Comparison of ENCODE assay signal across 8 cellular contexts in the genomic region with DNA sequence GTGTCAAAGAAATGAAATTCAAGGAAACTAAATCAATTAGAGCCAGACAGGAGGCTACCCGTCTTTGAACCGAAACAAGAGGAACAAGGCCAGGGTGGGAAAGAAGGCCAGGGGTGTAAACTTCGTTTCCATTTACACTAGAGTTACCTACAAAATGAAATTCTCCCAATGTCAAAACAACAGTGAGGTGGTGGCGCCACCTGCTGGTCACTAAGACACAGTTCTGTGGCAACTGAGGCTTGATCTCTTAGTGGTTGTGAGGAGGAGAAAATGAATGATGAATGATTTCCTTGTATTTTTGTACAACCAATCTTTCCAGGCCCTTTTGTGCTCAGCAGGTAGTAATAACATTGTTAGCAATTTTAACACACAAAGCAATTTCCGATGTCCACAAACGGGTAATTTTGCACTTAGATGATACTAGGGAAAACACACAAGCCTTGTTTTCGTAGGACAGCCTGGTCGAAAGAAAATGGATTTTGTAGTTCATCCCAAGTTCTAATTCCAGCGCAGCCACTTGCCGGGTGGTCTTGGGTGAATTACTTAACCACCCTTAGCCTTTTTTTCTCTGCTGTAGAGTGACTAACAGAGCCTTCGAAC. TPM values are rescaled to one million over a fixed set of nuclear protein-coding genes. Genes with fewer than 3 reads are reported as not detected.
DNase-seq lines count a peak whose midpoint lies in the region; ATAC-seq and TF ChIP-seq lines count a peak whose summit lies in the region.

No MANE protein-coding gene starts in this region.

- H3K4me1 Mint-ChIP-seq in CD4-positive, CD25-positive, alpha-beta regulatory T cell, result peaks cover 0 to 5% (median 2%) of the 10 kb centered on the region in 4 donors

- ATAC-seq in CD4-positive, CD25-positive, alpha-beta regulatory T cell (ENCODE audit: low read depth in 2 of 2), result peak in 1 of 2 donors; percentile 89
- ATAC-seq in activated naive CD4-positive, alpha-beta T cell treated with anti-CD3 and anti-CD28 coated beads, Interleukin-2, amount 50 U/mL, for 72 hours, result peak; percentile 80

- no peak overlapping the region for H3K4me3 Mint-ChIP-seq in CD4-positive, CD25-positive, alpha-beta regulatory T cell

- TF ChIP-seq POLR2A in prostate gland (IDR thresholded peaks at IDR 0.05), result no peak
- TF ChIP-seq POLR2A in vagina (IDR thresholded peaks at IDR 0.05), result no peak

- peak; percentile 50 to 82 (median 65) for DNase-seq in CD4-positive, CD25-positive, alpha-beta regulatory T cell
- DNase-seq in GM20000 (ENCODE audit: low spot score), result peak; percentile 71
- DNase-seq in NCI-H1092 (lab: John Stamatoyannopoulos, UW), result peak; percentile 53
- peak; percentile 52 for DNase-seq in SKM-1 (lab: John Stamatoyannopoulos, UW; ENCODE audit: unreplicated experiment)
- peak; percentile 59 to 61 for DNase-seq in activated naive CD4-positive, alpha-beta T cell treated with anti-CD3 and anti-CD28 coated beads, Interleukin-2, amount 50 U/mL, for 72 hours (ENCODE audit: low spot score in 2 of 2)
- peak; percentile 78 to 87 for DNase-seq in cardiac muscle cell (ENCODE audit: low read depth in 1 of 2, low spot score in 1 of 2)
- peak; percentile 52 for DNase-seq in prostate gland (ENCODE audit: low spot score)
- DNase-seq in vagina (ENCODE audit: extremely low spot score in 2 of 2), result no peak

- H3K27ac ChIP-seq in CD4-positive, CD25-positive, alpha-beta regulatory T cell (ENCODE audit: insufficient read depth, low read length, poor library complexity, severe bottlenecking), result no peak overlapping the region
- no peak overlapping the region for H3K27ac ChIP-seq in cardiac muscle cell
- no peak overlapping the region for H3K27ac ChIP-seq in prostate gland
- H3K27ac ChIP-seq in vagina, result no peak overlapping the region

- intact Hi-C loops in prostate gland (cut with DNase I), result loop anchor here (5.0 to 10.0 kb wide), 2 partner anchors 407 to 510 kb away; no protein-coding TSS in a partner anchor
- intact Hi-C loops in vagina (cut with DNase I), result no loop called here

- peaks cover 11% of the 10 kb centered on the region for H3K27me3 Mint-ChIP-seq in CD4-positive, CD25-positive, alpha-beta regulatory T cell

- TF ChIP-seq CTCF in GM20000 (IDR thresholded peaks at IDR 0.05; ENCODE audit: extremely low read depth, missing control alignments), result peak; percentile 74
- TF ChIP-seq CTCF in cardiac muscle cell (IDR thresholded peaks at IDR 0.05; ENCODE audit: low read depth, low read length), result peak; percentile 81
- peak; percentile 77 to 91 (median 80) for TF ChIP-seq CTCF in prostate gland (IDR thresholded peaks at IDR 0.05)
- peak; percentile 59 to 83 (median 65) for TF ChIP-seq CTCF in vagina (IDR thresholded peaks at IDR 0.05)

- H3K4me3 ChIP-seq in CD4-positive, CD25-positive, alpha-beta regulatory T cell (ENCODE audit: low read depth, low read length), result no peak overlapping the region
- H3K4me3 ChIP-seq in cardiac muscle cell (no peak overlapping the region), prostate gland (no peak overlapping the region), vagina (no peak overlapping the region)

- H3K4me1 ChIP-seq in CD4-positive, CD25-positive, alpha-beta regulatory T cell (ENCODE audit: control insufficient read depth, insufficient read depth, low read length, poor library complexity, severe bottlenecking), result no peaks in the 10 kb centered on the region
- H3K4me1 ChIP-seq in cardiac muscle cell (ENCODE audit: low read depth) (no peaks in the 10 kb centered on the region), prostate gland (replicated peaks) (no peaks in the 10 kb centered on the region), vagina (no peaks in the 10 kb centered on the region)

- no peaks in the 10 kb centered on the region for H3K36me3 ChIP-seq in CD4-positive, CD25-positive, alpha-beta regulatory T cell (ENCODE audit: control insufficient read depth, insufficient read depth, low read length)
- H3K36me3 ChIP-seq in cardiac muscle cell, result no peaks in the 10 kb centered on the region
- no peaks in the 10 kb centered on the region for H3K36me3 ChIP-seq in prostate gland
- H3K36me3 ChIP-seq in vagina, result no peaks in the 10 kb centered on the region

- no peaks in the 10 kb centered on the region for H3K9me3 ChIP-seq in CD4-positive, CD25-positive, alpha-beta regulatory T cell (ENCODE audit: control insufficient read depth in 2 of 2, low read length in 2 of 2)
- H3K9me3 ChIP-seq in cardiac muscle cell (ENCODE audit: low read depth) (no peaks in the 10 kb centered on the region), prostate gland (no peaks in the 10 kb centered on the region), vagina (no peaks in the 10 kb centered on the region)

- H3K36me3 Mint-ChIP-seq in CD4-positive, CD25-positive, alpha-beta regulatory T cell, result peaks cover 4% of the 10 kb centered on the region
- no peaks in the 10 kb centered on the region for H3K36me3 Mint-ChIP-seq in activated naive CD4-positive, alpha-beta T cell treated with anti-CD3 and anti-CD28 coated beads, Interleukin-2, amount 50 U/mL, for 72 hours

- WGBS in prostate gland, result 38% methylated on average over 11 of the region's 11 CpGs

- H3K27ac Mint-ChIP-seq in CD4-positive, CD25-positive, alpha-beta regulatory T cell, result peak overlapping the region in 1 of 3 donors; percentile 37
- no peak overlapping the region for H3K27ac Mint-ChIP-seq in activated naive CD4-positive, alpha-beta T cell treated with anti-CD3 and anti-CD28 coated beads, Interleukin-2, amount 50 U/mL, for 72 hours

- H3K9me3 Mint-ChIP-seq in CD4-positive, CD25-positive, alpha-beta regulatory T cell, result no peaks in the 10 kb centered on the region
- no peaks in the 10 kb centered on the region for H3K9me3 Mint-ChIP-seq in activated naive CD4-positive, alpha-beta T cell treated with anti-CD3 and anti-CD28 coated beads, Interleukin-2, amount 50 U/mL, for 72 hours

- H3K27me3 ChIP-seq in CD4-positive, CD25-positive, alpha-beta regulatory T cell (ENCODE audit: control insufficient read depth, insufficient read depth, low read length), result no peaks in the 10 kb centered on the region
- H3K27me3 ChIP-seq in cardiac muscle cell (no peaks in the 10 kb centered on the region), prostate gland (replicated peaks; ENCODE audit: insufficient read depth) (no peaks in the 10 kb centered on the region), vagina (no peaks in the 10 kb centered on the region)

RNA-seq across cellular contexts. Expression of a gene that starts 54.8 kb away (rescaled TPM):
- total RNA-seq in CD4-positive, CD25-positive, alpha-beta regulatory T cell, result 164 TPM
- polyA plus RNA-seq in CD4-positive, CD25-positive, alpha-beta regulatory T cell, result 100 to 1,000 TPM; 785 to 914 (median 844) TPM
- total RNA-seq in activated naive CD4-positive, alpha-beta T cell treated with anti-CD3 and anti-CD28 coated beads, Interleukin-2, amount 50 U/mL, for 72 hours, result 100 to 1,000 TPM; 193 to 270 TPM
- total RNA-seq in cardiac muscle cell (242 and 344 TPM in 2 replicates), prostate gland (100 to 1,000 TPM; 165 to 282 TPM), vagina (162 TPM)
- polyA plus RNA-seq in cardiac muscle cell, result 463 and 469 TPM in 2 replicates

Comparison
In these comparisons a context has a peak if more than half of its experiments do, and no peak if none do; other contexts are left out.
1. DNase-seq: peak in CD4-positive, CD25-positive, alpha-beta regulatory T cell (3 of 3), GM20000 (single experiment), NCI-H1092 (single experiment), SKM-1 (single experiment), activated naive CD4-positive, alpha-beta T cell treated with anti-CD3 and anti-CD28 coated beads, Interleukin-2, amount 50 U/mL, for 72 hours (2 of 2), cardiac muscle cell (2 of 2) and prostate gland (single experiment); none in vagina (0 of 2).
2. Peak in every context shown above with its lines, with median percentiles within 50 percentile points of each other: CTCF ChIP-seq.